8 cellular contexts compared by ENCODE assay signal in the genomic region with DNA sequence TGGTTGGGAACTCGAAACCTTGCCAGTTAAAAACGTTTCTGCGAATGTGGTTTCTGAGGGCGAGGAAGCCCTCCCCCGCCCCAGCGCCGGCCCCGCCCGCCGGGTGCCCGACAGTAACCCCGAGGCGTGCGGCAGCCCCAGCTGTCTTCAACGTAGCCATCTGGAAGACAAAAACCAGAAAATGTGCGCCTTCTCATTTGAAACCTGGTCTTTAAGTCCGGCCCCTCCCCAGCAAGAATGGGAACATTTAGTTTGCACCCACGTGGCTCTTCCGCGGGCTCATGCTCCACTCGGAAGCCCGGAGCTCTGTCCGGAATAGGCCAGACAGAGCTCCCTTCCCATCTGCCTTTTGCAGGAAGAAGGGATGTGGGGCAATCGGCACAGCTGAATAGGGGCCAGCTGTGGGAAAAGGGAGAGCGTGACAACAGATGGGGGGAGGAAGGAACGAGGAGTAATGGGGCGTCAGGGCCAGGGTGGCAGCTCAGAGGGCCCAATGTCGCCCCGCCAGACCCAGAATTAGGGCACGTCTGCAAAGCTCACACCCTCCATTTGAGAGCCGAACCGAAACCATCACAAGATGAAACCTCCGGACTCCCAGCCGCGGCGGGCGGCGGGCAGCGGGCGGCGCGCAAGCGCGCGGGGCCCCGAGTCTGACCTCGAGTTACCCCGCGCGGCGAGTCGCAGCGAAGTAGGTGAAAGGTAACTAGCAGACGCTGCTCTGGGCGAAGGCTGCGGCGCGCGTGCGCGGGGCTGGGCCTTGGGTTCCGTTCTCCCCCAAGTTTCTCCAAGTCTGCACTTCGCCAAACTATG.
A peak's percentile ranks its signal among the peaks of the same experiment; 100 is the strongest.
DNase-seq lines count a peak whose midpoint lies in the region; ATAC-seq, FAIRE-seq and TF ChIP-seq lines count a peak whose summit lies in the region.

No MANE protein-coding gene starts in this region.

- no peak; the same call in 1 of the 2 replicates for TF ChIP-seq CTCF in HepG2 (CRISPR knock-in tag; IDR thresholded peaks at IDR 0.05)

- H3K9me3 ChIP-seq in HepG2 (ENCODE audit: low read length): no peaks in the 10 kb centered on the region

- POLR2A ChIA-PET in HepG2 (lab: Yijun Ruan, JAX): interaction anchor here (1.0 to 2.1 kb wide), 2 partner anchors 23 to 64 kb away, joined by 5 to 8 read pairs; no protein-coding TSS in a partner anchor

- intact Hi-C loops in HepG2 (cut with micrococcal nuclease; ENCODE audit: unreplicated experiment): loop anchor here (1.0 to 5.0 kb wide), 3 partner anchors 73 to 151 kb away; no protein-coding TSS in a partner anchor

- H3K36me3 ChIP-seq in HepG2 (replicated peaks in 1 of 2; ENCODE audit: control insufficient read depth in 1 of 2, insufficient read depth in 2 of 2, low read length in 2 of 2): no peaks in the 10 kb centered on the region

- peak overlapping the region; percentile 98 for H3K4me2 ChIP-seq in HepG2 (ENCODE audit: low read depth, low read length)

- no peaks in the 10 kb centered on the region for H3K79me2 ChIP-seq in HepG2 (ENCODE audit: insufficient read depth, low read length)

- DNase-seq in AG08396 (ENCODE audit: low spot score) (peak; percentile 88), NCI-H526 treated with DMSO at 0.1 percent for 48 hours (lab: John Stamatoyannopoulos, UW) (peak; percentile 47), dedifferentiated amniotic fluid mesenchymal stem cell (ENCODE audit: extremely low spot score) (peak; percentile 73), HepG2 (ENCODE audit: low spot score) (peak; percentile 61)
- peak; percentile 60 to 70 for DNase-seq in activated CD4-positive, alpha-beta T cell treated with anti-CD3 and anti-CD28 coated beads, Interleukin-2, amount 50 U/mL, for 24 hours (ENCODE audit: low read depth in 1 of 2, low spot score in 1 of 2)
- DNase-seq in stimulated activated CD4-positive, alpha-beta T cell treated with anti-CD3 and anti-CD28 coated beads, Interleukin-2, amount 100 ng/mL, for 48 hours: peak; percentile 71 to 72

- peak overlapping the region; percentile 62 to 83 (median 71) for H3K4me3 ChIP-seq in HepG2 (replicated peaks in 1 of 3; ENCODE audit: insufficient read depth in 1 of 3, low read depth in 2 of 3, low read length in 3 of 3)

- no TSS peak for BruUV-seq in HepG2 (replicated peaks; lab: Mats Ljungman, UMichigan)

- peak; percentile 81 for ATAC-seq in GM19025 (IDR thresholded peaks at IDR 0.05; ENCODE audit: low read depth, unreplicated experiment)
- ATAC-seq in HG03342 (IDR thresholded peaks at IDR 0.05; ENCODE audit: unreplicated experiment): peak; percentile 90
- peak; percentile 85 for ATAC-seq in HepG2

- no peaks in the 10 kb centered on the region for H4K20me1 ChIP-seq in HepG2 (ENCODE audit: insufficient read depth, low read length)

- no peak for FAIRE-seq in HepG2 (lab: Jason Lieb, UNC)

- TF ChIP-seq POLR2A in HepG2 (IDR thresholded peaks at IDR 0.05; ENCODE audit: insufficient read depth in 1 of 2, low read depth in 2 of 2, low read length in 2 of 2): peak in 1 of 2 experiments; percentile 42; a peak in 1 of 4 replicates

- no peaks in the 10 kb centered on the region for H3K27me3 ChIP-seq in HepG2 (ENCODE audit: control insufficient read depth in 1 of 2, insufficient read depth in 2 of 2, low read length in 2 of 2)

- TF ChIP-seq RAD21 in HepG2 (CRISPR knock-in tag; IDR thresholded peaks at IDR 0.05): no peak

- peak overlapping the region; percentile 57 for H2AFZ ChIP-seq in HepG2 (ENCODE audit: low read length)

- CTCF ChIA-PET in HepG2 (lab: Yijun Ruan, JAX; ENCODE audit: low intra/inter-chr PET ratio, low total read pairs): no interaction called here

- no peak for TF ChIP-seq EP300 in HepG2 (IDR thresholded peaks at IDR 0.05; ENCODE audit: low read depth in 2 of 2, low read length in 2 of 2)
- no peak for TF ChIP-seq EP300 in HepG2 (CRISPR knock-in tag; IDR thresholded peaks at IDR 0.05; ENCODE audit: borderline replicate concordance)

- H3K27ac ChIP-seq in HepG2 (ENCODE audit: extremely low read length, insufficient read depth, low read length): peak overlapping the region; percentile 45

- in situ Hi-C loops in HepG2 (cut with HindIII; ENCODE audit: extremely low pct_ligation_motif_present, low pct_unique_long_range_greater_than_20kb): loop anchor here (10.0 kb wide), 1 partner anchor 163 kb away; no protein-coding TSS in a partner anchor

- under 1% methylated on average over 46 of the region's 63 CpGs for WGBS in HepG2 (ENCODE audit: low lambda C conversion rate)

- peak overlapping the region; percentile 56 for H3K9ac ChIP-seq in HepG2 (ENCODE audit: insufficient read depth, low read depth, low read length)

- peaks cover 35% of the 10 kb centered on the region for H3K4me1 ChIP-seq in HepG2 (ENCODE audit: insufficient read depth, low read length)

TF ChIP-seq in HepG2, 621 proteins besides CTCF, POLR2A, EP300 and RAD21 (continues in another document):
- TF ChIP-seq, protein P1, sequence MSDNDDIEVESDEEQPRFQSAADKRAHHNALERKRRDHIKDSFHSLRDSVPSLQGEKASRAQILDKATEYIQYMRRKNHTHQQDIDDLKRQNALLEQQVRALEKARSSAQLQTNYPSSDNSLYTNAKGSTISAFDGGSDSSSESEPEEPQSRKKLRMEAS (IDR thresholded peaks at IDR 0.05): peak; percentile 58
- TF ChIP-seq MIER2 (CRISPR knock-in tag; IDR thresholded peaks at IDR 0.05) (no peak), ZNF547 (CRISPR knock-in tag; IDR thresholded peaks at IDR 0.05) (peak; percentile 62; the same call in 1 of the 2 replicates), SMAD3 (CRISPR knock-in tag; IDR thresholded peaks at IDR 0.05) (no peak), XRCC5 (optimal IDR thresholded peaks at IDR 0.05; ENCODE audit: low read length) (peak; percentile 18), YY1 (IDR thresholded peaks at IDR 0.05; ENCODE audit: insufficient read depth, insufficient replicate concordance, low read depth, low read length) (peak; percentile 30), KDM5B (CRISPR knock-in tag; IDR thresholded peaks at IDR 0.05; ENCODE audit: borderline replicate concordance) (peak; percentile 42; the same call in 1 of the 2 replicates), RBFOX2 (IDR thresholded peaks at IDR 0.05; ENCODE audit: low read depth, low read length) (peak; percentile 59), ZNF274 (CRISPR knock-in tag; IDR thresholded peaks at IDR 0.05) (no peak), SPEN (CRISPR knock-in tag; IDR thresholded peaks at IDR 0.05; ENCODE audit: low read depth) (peak; percentile 40), AHR (CRISPR knock-in tag; IDR thresholded peaks at IDR 0.05) (no peak), ZNF501 (CRISPR knock-in tag; IDR thresholded peaks at IDR 0.05) (peak; percentile 78; the same call in 1 of the 2 replicates), ZNF24 (IDR thresholded peaks at IDR 0.05) (no peak), ETV5 (CRISPR knock-in tag; IDR thresholded peaks at IDR 0.05; ENCODE audit: borderline replicate concordance) (no peak), SAP130 (CRISPR knock-in tag; IDR thresholded peaks at IDR 0.05; ENCODE audit: low read depth) (peak; percentile 28; the same call in 1 of the 2 replicates)
- TF ChIP-seq, protein P2, sequence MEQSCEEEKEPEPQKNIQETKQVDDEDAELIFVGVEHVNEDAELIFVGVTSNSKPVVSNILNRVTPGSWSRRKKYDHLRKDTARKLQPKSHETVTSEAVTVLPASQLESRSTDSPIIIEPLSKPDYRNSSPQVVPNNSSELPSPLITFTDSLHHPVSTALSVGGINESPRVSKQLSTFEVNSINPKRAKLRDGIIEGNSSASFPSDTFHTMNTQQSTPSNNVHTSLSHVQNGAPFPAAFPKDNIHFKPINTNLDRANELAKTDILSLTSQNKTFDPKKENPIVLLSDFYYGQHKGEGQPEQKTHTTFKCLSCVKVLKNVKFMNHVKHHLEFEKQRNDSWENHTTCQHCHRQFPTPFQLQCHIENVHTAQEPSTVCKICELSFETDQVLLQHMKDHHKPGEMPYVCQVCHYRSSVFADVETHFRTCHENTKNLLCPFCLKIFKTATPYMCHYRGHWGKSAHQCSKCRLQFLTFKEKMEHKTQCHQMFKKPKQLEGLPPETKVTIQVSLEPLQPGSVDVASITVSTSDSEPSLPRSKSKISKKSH (CRISPR knock-in tag; IDR thresholded peaks at IDR 0.05; ENCODE audit: borderline replicate concordance): 0 out of 2 replicates have a peak, but pooled peaks have one; percentile 30
- TF ChIP-seq, protein P3, sequence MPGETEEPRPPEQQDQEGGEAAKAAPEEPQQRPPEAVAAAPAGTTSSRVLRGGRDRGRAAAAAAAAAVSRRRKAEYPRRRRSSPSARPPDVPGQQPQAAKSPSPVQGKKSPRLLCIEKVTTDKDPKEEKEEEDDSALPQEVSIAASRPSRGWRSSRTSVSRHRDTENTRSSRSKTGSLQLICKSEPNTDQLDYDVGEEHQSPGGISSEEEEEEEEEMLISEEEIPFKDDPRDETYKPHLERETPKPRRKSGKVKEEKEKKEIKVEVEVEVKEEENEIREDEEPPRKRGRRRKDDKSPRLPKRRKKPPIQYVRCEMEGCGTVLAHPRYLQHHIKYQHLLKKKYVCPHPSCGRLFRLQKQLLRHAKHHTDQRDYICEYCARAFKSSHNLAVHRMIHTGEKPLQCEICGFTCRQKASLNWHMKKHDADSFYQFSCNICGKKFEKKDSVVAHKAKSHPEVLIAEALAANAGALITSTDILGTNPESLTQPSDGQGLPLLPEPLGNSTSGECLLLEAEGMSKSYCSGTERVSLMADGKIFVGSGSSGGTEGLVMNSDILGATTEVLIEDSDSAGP (CRISPR knock-in tag; IDR thresholded peaks at IDR 0.05; ENCODE audit: borderline replicate concordance): peak; percentile 48; the same call in 1 of the 2 replicates
- TF ChIP-seq, protein P4, sequence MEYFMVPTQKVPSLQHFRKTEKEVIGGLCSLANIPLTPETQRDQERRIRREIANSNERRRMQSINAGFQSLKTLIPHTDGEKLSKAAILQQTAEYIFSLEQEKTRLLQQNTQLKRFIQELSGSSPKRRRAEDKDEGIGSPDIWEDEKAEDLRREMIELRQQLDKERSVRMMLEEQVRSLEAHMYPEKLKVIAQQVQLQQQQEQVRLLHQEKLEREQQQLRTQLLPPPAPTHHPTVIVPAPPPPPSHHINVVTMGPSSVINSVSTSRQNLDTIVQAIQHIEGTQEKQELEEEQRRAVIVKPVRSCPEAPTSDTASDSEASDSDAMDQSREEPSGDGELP (IDR thresholded peaks at IDR 0.05; ENCODE audit: borderline replicate concordance, low read depth): peak; percentile 46; the same call in 1 of the 2 replicates

Comparison
In these comparisons a context has a peak if more than half of its experiments do, and no peak if none do; other contexts are left out.
1. Peak in every context shown above with its lines: DNase-seq, ATAC-seq, H3K4me3 ChIP-seq and H3K27ac ChIP-seq.